Comparison of ENCODE assay signal across 1 cellular context in genomic region chr5:1010641-1011046, GRCh38.
TF ChIP-seq lines count a peak whose summit lies in the region.

No MANE protein-coding gene starts in this region.

TF ChIP-seq in WTC11, 78 proteins besides CTCF, POLR2A, EP300 and RAD21 (continued from another document):
- TF ChIP-seq MLX (CRISPR knock-in tag; IDR thresholded peaks at IDR 0.05) (no peak), MAX (CRISPR knock-in tag; IDR thresholded peaks at IDR 0.05) (no peak), ZSCAN18 (CRISPR knock-in tag; IDR thresholded peaks at IDR 0.05) (no peak), SP1 (CRISPR knock-in tag; conservative IDR thresholded peaks at IDR 0.05) (no peak), RELA (CRISPR knock-in tag; IDR thresholded peaks at IDR 0.05; ENCODE audit: borderline replicate concordance) (no peak), STAT6 (CRISPR knock-in tag; conservative IDR thresholded peaks at IDR 0.05; ENCODE audit: low read depth) (no peak), OVOL2 (CRISPR knock-in tag; IDR thresholded peaks at IDR 0.05; ENCODE audit: borderline replicate concordance) (no peak), ZNF512 (CRISPR knock-in tag; IDR thresholded peaks at IDR 0.05; ENCODE audit: borderline replicate concordance) (no peak)
